ENCODE assay signal across 1 cellular context in the genomic region with DNA sequence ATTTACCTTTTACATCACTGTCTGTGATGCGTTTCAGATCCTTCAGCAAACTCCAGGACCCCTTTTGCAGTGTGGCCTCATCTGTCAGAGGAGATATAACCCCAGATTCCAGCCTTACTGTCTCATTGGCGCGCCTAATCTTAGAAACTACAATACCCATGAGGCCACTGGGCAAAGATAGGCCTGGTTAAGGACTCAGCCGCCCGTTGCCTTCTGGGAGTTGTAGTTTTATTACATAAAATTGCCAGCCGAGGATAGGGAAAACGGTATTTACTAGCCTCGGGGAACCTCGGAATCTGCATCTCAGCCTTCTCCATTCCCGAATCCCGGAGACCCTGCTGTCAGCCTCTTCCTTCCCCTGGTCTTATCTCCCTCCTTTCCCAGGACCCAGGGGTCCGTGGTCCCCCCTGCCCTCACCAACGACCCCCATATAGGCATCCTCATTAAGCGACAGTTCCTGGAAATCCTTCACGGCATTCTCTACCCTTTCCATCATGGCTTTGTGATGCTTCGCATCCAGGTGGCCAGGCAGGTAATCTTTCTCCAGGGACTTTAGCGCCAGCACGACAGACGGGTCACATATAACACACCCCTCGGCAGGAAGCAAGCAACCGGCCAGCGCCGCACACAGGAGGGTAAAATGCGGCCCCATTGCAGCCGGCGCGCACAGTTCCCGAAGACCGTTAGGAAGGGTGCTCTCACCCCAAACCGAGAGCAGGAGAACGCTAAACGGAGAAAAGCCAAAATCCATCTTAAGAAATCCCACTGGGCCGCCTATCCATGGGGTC.
TF ChIP-seq lines count a peak whose summit lies in the region.

No MANE protein-coding gene starts in this region.

TF ChIP-seq in K562, 482 proteins besides CTCF, POLR2A, EP300 and RAD21 (continued from another document):
- TF ChIP-seq, protein P1, sequence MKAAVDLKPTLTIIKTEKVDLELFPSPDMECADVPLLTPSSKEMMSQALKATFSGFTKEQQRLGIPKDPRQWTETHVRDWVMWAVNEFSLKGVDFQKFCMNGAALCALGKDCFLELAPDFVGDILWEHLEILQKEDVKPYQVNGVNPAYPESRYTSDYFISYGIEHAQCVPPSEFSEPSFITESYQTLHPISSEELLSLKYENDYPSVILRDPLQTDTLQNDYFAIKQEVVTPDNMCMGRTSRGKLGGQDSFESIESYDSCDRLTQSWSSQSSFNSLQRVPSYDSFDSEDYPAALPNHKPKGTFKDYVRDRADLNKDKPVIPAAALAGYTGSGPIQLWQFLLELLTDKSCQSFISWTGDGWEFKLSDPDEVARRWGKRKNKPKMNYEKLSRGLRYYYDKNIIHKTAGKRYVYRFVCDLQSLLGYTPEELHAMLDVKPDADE (conservative IDR thresholded peaks at IDR 0.05; ENCODE audit: control insufficient read depth, low read depth, low read length): peak; percentile 97
- TF ChIP-seq POU5F1 (IDR thresholded peaks at IDR 0.05; ENCODE audit: borderline replicate concordance, low read depth, low read length, partially characterized antibody) (peak; percentile 30), ZNF589 (CRISPR knock-in tag; IDR thresholded peaks at IDR 0.05; ENCODE audit: low read depth) (0 out of 2 replicates have a peak, but pooled peaks have one; percentile 37), RFX1 (IDR thresholded peaks at IDR 0.05) (no peak), ZNF197 (CRISPR knock-in tag; IDR thresholded peaks at IDR 0.05; ENCODE audit: low read depth) (peak; percentile 87; the same call in 1 of the 2 replicates), ZNF644 (tag; IDR thresholded peaks at IDR 0.05; ENCODE audit: low read depth) (peak; percentile 90), ZNF239 (CRISPR knock-in tag; IDR thresholded peaks at IDR 0.05) (no peak), KLF13 (tag; IDR thresholded peaks at IDR 0.05; ENCODE audit: borderline replicate concordance, low read depth) (no peak), JUND (IDR thresholded peaks at IDR 0.05; ENCODE audit: borderline replicate concordance, low read depth, low read length) (peak; percentile 36; the same call in 1 of the 2 replicates), JUND (tag; IDR thresholded peaks at IDR 0.05; ENCODE audit: borderline replicate concordance, low read depth, low read length) (no peak; the same call in 2 of the 3 replicates)
- TF ChIP-seq, protein P2, sequence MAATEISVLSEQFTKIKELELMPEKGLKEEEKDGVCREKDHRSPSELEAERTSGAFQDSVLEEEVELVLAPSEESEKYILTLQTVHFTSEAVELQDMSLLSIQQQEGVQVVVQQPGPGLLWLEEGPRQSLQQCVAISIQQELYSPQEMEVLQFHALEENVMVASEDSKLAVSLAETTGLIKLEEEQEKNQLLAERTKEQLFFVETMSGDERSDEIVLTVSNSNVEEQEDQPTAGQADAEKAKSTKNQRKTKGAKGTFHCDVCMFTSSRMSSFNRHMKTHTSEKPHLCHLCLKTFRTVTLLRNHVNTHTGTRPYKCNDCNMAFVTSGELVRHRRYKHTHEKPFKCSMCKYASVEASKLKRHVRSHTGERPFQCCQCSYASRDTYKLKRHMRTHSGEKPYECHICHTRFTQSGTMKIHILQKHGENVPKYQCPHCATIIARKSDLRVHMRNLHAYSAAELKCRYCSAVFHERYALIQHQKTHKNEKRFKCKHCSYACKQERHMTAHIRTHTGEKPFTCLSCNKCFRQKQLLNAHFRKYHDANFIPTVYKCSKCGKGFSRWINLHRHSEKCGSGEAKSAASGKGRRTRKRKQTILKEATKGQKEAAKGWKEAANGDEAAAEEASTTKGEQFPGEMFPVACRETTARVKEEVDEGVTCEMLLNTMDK (IDR thresholded peaks at IDR 0.05; ENCODE audit: borderline replicate concordance, insufficient read depth, low read depth, low read length, poor library complexity, severe bottlenecking): no peak
- TF ChIP-seq, protein P3, sequence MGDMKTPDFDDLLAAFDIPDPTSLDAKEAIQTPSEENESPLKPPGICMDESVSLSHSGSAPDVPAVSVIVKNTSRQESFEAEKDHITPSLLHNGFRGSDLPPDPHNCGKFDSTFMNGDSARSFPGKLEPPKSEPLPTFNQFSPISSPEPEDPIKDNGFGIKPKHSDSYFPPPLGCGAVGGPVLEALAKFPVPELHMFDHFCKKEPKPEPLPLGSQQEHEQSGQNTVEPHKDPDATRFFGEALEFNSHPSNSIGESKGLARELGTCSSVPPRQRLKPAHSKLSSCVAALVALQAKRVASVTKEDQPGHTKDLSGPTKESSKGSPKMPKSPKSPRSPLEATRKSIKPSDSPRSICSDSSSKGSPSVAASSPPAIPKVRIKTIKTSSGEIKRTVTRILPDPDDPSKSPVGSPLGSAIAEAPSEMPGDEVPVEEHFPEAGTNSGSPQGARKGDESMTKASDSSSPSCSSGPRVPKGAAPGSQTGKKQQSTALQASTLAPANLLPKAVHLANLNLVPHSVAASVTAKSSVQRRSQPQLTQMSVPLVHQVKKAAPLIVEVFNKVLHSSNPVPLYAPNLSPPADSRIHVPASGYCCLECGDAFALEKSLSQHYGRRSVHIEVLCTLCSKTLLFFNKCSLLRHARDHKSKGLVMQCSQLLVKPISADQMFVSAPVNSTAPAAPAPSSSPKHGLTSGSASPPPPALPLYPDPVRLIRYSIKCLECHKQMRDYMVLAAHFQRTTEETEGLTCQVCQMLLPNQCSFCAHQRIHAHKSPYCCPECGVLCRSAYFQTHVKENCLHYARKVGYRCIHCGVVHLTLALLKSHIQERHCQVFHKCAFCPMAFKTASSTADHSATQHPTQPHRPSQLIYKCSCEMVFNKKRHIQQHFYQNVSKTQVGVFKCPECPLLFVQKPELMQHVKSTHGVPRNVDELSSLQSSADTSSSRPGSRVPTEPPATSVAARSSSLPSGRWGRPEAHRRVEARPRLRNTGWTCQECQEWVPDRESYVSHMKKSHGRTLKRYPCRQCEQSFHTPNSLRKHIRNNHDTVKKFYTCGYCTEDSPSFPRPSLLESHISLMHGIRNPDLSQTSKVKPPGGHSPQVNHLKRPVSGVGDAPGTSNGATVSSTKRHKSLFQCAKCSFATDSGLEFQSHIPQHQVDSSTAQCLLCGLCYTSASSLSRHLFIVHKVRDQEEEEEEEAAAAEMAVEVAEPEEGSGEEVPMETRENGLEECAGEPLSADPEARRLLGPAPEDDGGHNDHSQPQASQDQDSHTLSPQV (IDR thresholded peaks at IDR 0.05): peak; percentile 91
- TF ChIP-seq, protein P4, sequence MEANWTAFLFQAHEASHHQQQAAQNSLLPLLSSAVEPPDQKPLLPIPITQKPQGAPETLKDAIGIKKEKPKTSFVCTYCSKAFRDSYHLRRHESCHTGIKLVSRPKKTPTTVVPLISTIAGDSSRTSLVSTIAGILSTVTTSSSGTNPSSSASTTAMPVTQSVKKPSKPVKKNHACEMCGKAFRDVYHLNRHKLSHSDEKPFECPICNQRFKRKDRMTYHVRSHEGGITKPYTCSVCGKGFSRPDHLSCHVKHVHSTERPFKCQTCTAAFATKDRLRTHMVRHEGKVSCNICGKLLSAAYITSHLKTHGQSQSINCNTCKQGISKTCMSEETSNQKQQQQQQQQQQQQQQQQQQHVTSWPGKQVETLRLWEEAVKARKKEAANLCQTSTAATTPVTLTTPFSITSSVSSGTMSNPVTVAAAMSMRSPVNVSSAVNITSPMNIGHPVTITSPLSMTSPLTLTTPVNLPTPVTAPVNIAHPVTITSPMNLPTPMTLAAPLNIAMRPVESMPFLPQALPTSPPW (CRISPR knock-in tag; IDR thresholded peaks at IDR 0.05): no peak; the same call in 1 of the 2 replicates
- TF ChIP-seq, protein P5, sequence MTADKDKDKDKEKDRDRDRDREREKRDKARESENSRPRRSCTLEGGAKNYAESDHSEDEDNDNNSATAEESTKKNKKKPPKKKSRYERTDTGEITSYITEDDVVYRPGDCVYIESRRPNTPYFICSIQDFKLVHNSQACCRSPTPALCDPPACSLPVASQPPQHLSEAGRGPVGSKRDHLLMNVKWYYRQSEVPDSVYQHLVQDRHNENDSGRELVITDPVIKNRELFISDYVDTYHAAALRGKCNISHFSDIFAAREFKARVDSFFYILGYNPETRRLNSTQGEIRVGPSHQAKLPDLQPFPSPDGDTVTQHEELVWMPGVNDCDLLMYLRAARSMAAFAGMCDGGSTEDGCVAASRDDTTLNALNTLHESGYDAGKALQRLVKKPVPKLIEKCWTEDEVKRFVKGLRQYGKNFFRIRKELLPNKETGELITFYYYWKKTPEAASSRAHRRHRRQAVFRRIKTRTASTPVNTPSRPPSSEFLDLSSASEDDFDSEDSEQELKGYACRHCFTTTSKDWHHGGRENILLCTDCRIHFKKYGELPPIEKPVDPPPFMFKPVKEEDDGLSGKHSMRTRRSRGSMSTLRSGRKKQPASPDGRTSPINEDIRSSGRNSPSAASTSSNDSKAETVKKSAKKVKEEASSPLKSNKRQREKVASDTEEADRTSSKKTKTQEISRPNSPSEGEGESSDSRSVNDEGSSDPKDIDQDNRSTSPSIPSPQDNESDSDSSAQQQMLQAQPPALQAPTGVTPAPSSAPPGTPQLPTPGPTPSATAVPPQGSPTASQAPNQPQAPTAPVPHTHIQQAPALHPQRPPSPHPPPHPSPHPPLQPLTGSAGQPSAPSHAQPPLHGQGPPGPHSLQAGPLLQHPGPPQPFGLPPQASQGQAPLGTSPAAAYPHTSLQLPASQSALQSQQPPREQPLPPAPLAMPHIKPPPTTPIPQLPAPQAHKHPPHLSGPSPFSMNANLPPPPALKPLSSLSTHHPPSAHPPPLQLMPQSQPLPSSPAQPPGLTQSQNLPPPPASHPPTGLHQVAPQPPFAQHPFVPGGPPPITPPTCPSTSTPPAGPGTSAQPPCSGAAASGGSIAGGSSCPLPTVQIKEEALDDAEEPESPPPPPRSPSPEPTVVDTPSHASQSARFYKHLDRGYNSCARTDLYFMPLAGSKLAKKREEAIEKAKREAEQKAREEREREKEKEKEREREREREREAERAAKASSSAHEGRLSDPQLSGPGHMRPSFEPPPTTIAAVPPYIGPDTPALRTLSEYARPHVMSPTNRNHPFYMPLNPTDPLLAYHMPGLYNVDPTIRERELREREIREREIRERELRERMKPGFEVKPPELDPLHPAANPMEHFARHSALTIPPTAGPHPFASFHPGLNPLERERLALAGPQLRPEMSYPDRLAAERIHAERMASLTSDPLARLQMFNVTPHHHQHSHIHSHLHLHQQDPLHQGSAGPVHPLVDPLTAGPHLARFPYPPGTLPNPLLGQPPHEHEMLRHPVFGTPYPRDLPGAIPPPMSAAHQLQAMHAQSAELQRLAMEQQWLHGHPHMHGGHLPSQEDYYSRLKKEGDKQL (CRISPR knock-in tag; IDR thresholded peaks at IDR 0.05; ENCODE audit: borderline replicate concordance): 0 out of 2 replicates have a peak, but pooled peaks have one; percentile 25
TF ChIP-seq in K562: peak in this region for 30.
